Comparison of ENCODE assay signal across 22 cellular contexts in the genomic region with DNA sequence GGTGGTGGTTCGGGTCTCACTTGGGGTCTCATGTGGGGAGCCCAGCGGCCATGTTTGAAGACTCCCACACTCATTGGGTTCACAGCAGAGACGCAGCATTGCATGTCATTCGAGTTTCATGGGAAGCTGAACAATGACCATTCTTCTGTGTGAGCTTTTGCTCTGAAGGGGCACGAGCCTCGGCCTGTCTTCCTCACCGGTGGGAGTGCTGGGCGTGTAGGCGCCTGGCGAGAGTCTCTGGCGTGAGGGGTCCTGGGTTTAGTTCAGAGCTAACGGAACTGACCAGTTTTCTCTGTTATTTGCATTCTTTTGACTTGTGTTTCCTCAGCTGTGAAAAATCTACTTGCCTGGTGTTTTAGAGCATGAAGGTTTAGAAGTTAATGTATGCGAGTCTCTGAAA.
"Had no signal": no experiment of that assay in that cellular context is flagged by ENCODE, and none has a peak within 500 bp of the region (broad histone marks: within the 10 kb centered on the region; RNA-seq: fewer than 3 reads in every experiment).

No MANE protein-coding gene starts in this region.

- H3K4me1 ChIP-seq: ascending aorta, breast epithelium, tibial artery had no signal

- H3K36me3 Mint-ChIP-seq: T-cell had no signal

- ATAC-seq: T-cell had no signal

- H3K4me3 ChIP-seq: adrenal gland, ascending aorta, breast epithelium, lung, right atrium auricular region, spleen, tibial artery had no signal

- FAIRE-seq: kidney had no signal

- H3K27me3 Mint-ChIP-seq: activated CD4-positive, alpha-beta T cell treated with anti-CD3 and anti-CD28 coated beads, Interleukin-2, amount 10 ng/mL, durations not matched to agents 7 days and 5 days; activated naive CD8-positive, alpha-beta T cell; progenitor cell of endocrine pancreas; stimulated activated naive CD8-positive, alpha-beta T cell treated with anti-CD3 and anti-CD28 coated beads, Interleukin-15, Interleukin-2, amounts not matched to agents 100 ng/mL and 50 ng/mL, for 24 hours had no signal

- H3K4me1 Mint-ChIP-seq: nephron had no signal

- H3K27ac ChIP-seq: ascending aorta, breast epithelium, epithelial cell of prostate, right atrium auricular region, spleen, tibial artery, VCaP had no signal

- H3K9me3 Mint-ChIP-seq: activated CD4-positive, alpha-beta T cell treated with anti-CD3 and anti-CD28 coated beads, Interleukin-2, amount 10 ng/mL, durations not matched to agents 7 days and 5 days; activated T-helper 1 cell treated with anti-CD3 and anti-CD28 coated beads, Interleukin-12 subunit alpha, Interleukin-12 subunit beta, Interleukin-2, Interleukin-4 antibody, amounts not matched to agents 30 ng/mL and 10 ng/mL and 1 ng/mL, durations not matched to agents 14 hours and 24 hours and 36 hours; nephron; stimulated activated naive CD8-positive, alpha-beta T cell treated with anti-CD3 and anti-CD28 coated beads, Interleukin-15, Interleukin-2, amounts not matched to agents 100 ng/mL and 50 ng/mL, for 24 hours; T-cell; T-helper 2 cell treated with Interferon-gamma antibody and Interleukin-4, amounts not matched to agents 5 μg/mL and 100 μg/mL, for 36 hours had no signal

- H3K9me3 ChIP-seq: adrenal gland, ascending aorta, breast epithelium, right atrium auricular region, spleen, tibial artery had no signal

- H3K4me3 Mint-ChIP-seq: activated CD4-positive, alpha-beta T cell treated with anti-CD3 and anti-CD28 coated beads, Interleukin-2, amount 10 ng/mL, durations not matched to agents 7 days and 5 days; activated CD8-positive, alpha-beta T cell treated with anti-CD3 and anti-CD28 coated beads, Interleukin-2, amount 10 ng/mL, durations not matched to agents 7 days and 5 days; activated naive CD8-positive, alpha-beta T cell; activated T-helper 1 cell treated with anti-CD3 and anti-CD28 coated beads, Interleukin-12 subunit alpha, Interleukin-12 subunit beta, Interleukin-2, Interleukin-4 antibody, amounts not matched to agents 30 ng/mL and 10 ng/mL and 1 ng/mL, durations not matched to agents 14 hours and 24 hours and 36 hours; nephron; stimulated activated naive CD8-positive, alpha-beta T cell treated with anti-CD3 and anti-CD28 coated beads, Interleukin-15, Interleukin-2, amounts not matched to agents 100 ng/mL and 50 ng/mL, for 24 hours; T-cell; T-helper 2 cell treated with Interferon-gamma antibody and Interleukin-4, amounts not matched to agents 5 μg/mL and 100 μg/mL, for 36 hours had no signal

- DNase-seq: activated CD4-positive, CD25-positive, alpha-beta regulatory T cell treated with anti-CD3 and anti-CD28 coated beads, Interleukin-2, amount 50 U/mL, for 72 hours; activated gamma-delta T cell treated with Interleukin-2 at 50 U/mL for 16 hours; cortex of kidney; kidney had no signal

- H3K27me3 ChIP-seq: adrenal gland, ascending aorta, breast epithelium, right atrium auricular region, spleen, tibial artery had no signal

- H3K27ac Mint-ChIP-seq: activated CD4-positive, alpha-beta T cell treated with anti-CD3 and anti-CD28 coated beads, Interleukin-2, amount 10 ng/mL, durations not matched to agents 7 days and 5 days; activated CD8-positive, alpha-beta T cell treated with anti-CD3 and anti-CD28 coated beads, Interleukin-2, amount 10 ng/mL, durations not matched to agents 7 days and 5 days; activated naive CD8-positive, alpha-beta T cell; activated T-helper 1 cell treated with anti-CD3 and anti-CD28 coated beads, Interleukin-12 subunit alpha, Interleukin-12 subunit beta, Interleukin-2, Interleukin-4 antibody, amounts not matched to agents 30 ng/mL and 10 ng/mL and 1 ng/mL, durations not matched to agents 14 hours and 24 hours and 36 hours; stimulated activated naive CD8-positive, alpha-beta T cell treated with anti-CD3 and anti-CD28 coated beads, Interleukin-15, Interleukin-2, amounts not matched to agents 100 ng/mL and 50 ng/mL, for 24 hours; T-cell; T-helper 2 cell treated with Interferon-gamma antibody and Interleukin-4, amounts not matched to agents 5 μg/mL and 100 μg/mL, for 36 hours had no signal

- H3K36me3 ChIP-seq: breast epithelium, right atrium auricular region, spleen had no signal
